Comparison of ENCODE assay signal across 9 cellular contexts in genomic region chr1:32761253-32761877, GRCh38. TPM values are rescaled to one million over a fixed set of nuclear protein-coding genes. Genes with fewer than 3 reads are reported as not detected.
A peak's percentile ranks its signal among the peaks of the same experiment; 100 is the strongest.
DNase-seq lines count a peak whose midpoint lies in the region; ATAC-seq and TF ChIP-seq lines count a peak whose summit lies in the region.
"Had no signal": no experiment of that assay in that cellular context is flagged by ENCODE, and none has a peak within 500 bp of the region (broad histone marks: within the 10 kb centered on the region; RNA-seq: fewer than 3 reads in every experiment).

No MANE protein-coding gene starts in this region.

- TF ChIP-seq POLR2A in adrenal gland (IDR thresholded peaks at IDR 0.05) = peak in 1 of 2 donors; percentile 66
- TF ChIP-seq POLR2A in uterus (IDR thresholded peaks at IDR 0.05) = no peak

- H3K9me3 Mint-ChIP-seq in nephron progenitor cell = no peaks in the 10 kb centered on the region

- 5 to 20% (median 15%) methylated on average over 7 to 10 of the region's 10 CpGs for WGBS in adrenal gland, 4 donors

- peaks cover 85% of the 10 kb centered on the region for H3K4me1 Mint-ChIP-seq in nephron progenitor cell

- H3K9me3 ChIP-seq in adrenal gland (replicated peaks in 1 of 3) (no peaks in the 10 kb centered on the region), lower lobe of right lung (no peaks in the 10 kb centered on the region), uterus (no peaks in the 10 kb centered on the region)
- H3K9me3 ChIP-seq: heart right ventricle had no signal

- H3K4me3 Mint-ChIP-seq in nephron progenitor cell = no peak overlapping the region

- H3K4me1 ChIP-seq in adrenal gland (replicated peaks in 1 of 2) (peaks cover 85 to 86% of the 10 kb centered on the region in 2 donors), lower lobe of right lung (peaks cover 66% of the 10 kb centered on the region), uterus (peaks cover 4% of the 10 kb centered on the region in 2 donors)

- H3K36me3 ChIP-seq in adrenal gland (replicated peaks in 1 of 2) = no peaks in the 10 kb centered on the region
- H3K36me3 ChIP-seq in lower lobe of right lung = peaks cover 6% of the 10 kb centered on the region
- no peaks in the 10 kb centered on the region for H3K36me3 ChIP-seq in uterus

- H3K4me3 ChIP-seq in adrenal gland (peak overlapping the region in 1 of 4 donors; percentile 33), lower lobe of right lung (no peak overlapping the region), uterus (no peak overlapping the region)
- H3K4me3 ChIP-seq: heart right ventricle had no signal

- H3K27me3 ChIP-seq in adrenal gland (no peaks in the 10 kb centered on the region), lower lobe of right lung (ENCODE audit: low read depth) (no peaks in the 10 kb centered on the region), uterus (no peaks in the 10 kb centered on the region)
- H3K27me3 ChIP-seq: heart right ventricle had no signal

- H3K27ac ChIP-seq in adrenal gland (peak overlapping the region; percentile 76 to 99 (median 93)), lower lobe of right lung (peak overlapping the region; percentile 88), uterus (peak overlapping the region; percentile 18 to 66)
- H3K27ac ChIP-seq: heart right ventricle had no signal

- ATAC-seq in lower lobe of right lung (peak; percentile 16 to 53), HG03354 (IDR thresholded peaks at IDR 0.05; ENCODE audit: poor library complexity, severe bottlenecking, unreplicated experiment) (no peak)

- TF ChIP-seq CTCF in AG09319 (IDR thresholded peaks at IDR 0.05; ENCODE audit: low read depth, low read length) (no peak), adrenal gland (IDR thresholded peaks at IDR 0.05) (no peak), lower lobe of right lung (IDR thresholded peaks at IDR 0.05) (no peak), uterus (IDR thresholded peaks at IDR 0.05) (no peak), nephron progenitor cell (IDR thresholded peaks at IDR 0.05) (no peak)

- H3K36me3 Mint-ChIP-seq in nephron progenitor cell (ENCODE audit: low read depth) = peaks cover 19% of the 10 kb centered on the region

- intact Hi-C loops in adrenal gland (cut with DNase I) = no loop called here
- intact Hi-C loops in lower lobe of right lung (cut with DNase I) = no loop called here
- intact Hi-C loops in uterus (cut with DNase I; ENCODE audit: low total_unique reads) = no loop called here

- no peaks in the 10 kb centered on the region for H3K27me3 Mint-ChIP-seq in nephron progenitor cell (ENCODE audit: low read depth, poor library complexity)

- H3K27ac Mint-ChIP-seq in nephron progenitor cell = no peak overlapping the region

- DNase-seq in AG09319 (ENCODE audit: extremely low read depth, low read depth) = peak; percentile 15
- DNase-seq in HPDE6-E6E7 (ENCODE audit: extremely low spot score) = peak; percentile 80
- DNase-seq in adrenal gland = peak; percentile 84 to 94 (median 92)
- DNase-seq in lower lobe of right lung = peak; percentile 60
- DNase-seq in uterus = peak; percentile 64 to 65
- DNase-seq in mesenteric fat pad (ENCODE audit: low spot score) = no peak
- no peak for DNase-seq in nephron progenitor cell
- DNase-seq: heart right ventricle had no signal

RNA-seq across cellular contexts. Expression of gene YARS1, which starts 55.8 kb away (rescaled TPM):
- total RNA-seq in adrenal gland = 100 to 1,000 TPM in 4 of 8 donors, 10 to 100 TPM in 4; 73.9 to 190 (median 97.0) TPM
- polyA plus RNA-seq in adrenal gland = 100 to 1,000 TPM in 1 of 3 donors, 10 to 100 TPM in 2; 55.5 to 183 (median 56.1) TPM
- total RNA-seq in lower lobe of right lung = 96.7 TPM
- 10 to 100 TPM; 15.9 to 67.7 (median 30.4) TPM for total RNA-seq in uterus
- 125 TPM for total RNA-seq in mesenteric fat pad

RNA-seq across cellular contexts. Expression of gene S100PBP, which starts 56.1 kb away (rescaled TPM):
- total RNA-seq in adrenal gland (10 to 100 TPM; 14.0 to 50.1 (median 32.9) TPM), lower lobe of right lung (37.5 TPM), uterus (100 to 1,000 TPM in 1 of 4 donors, 10 to 100 TPM in 3; 50.2 to 168 (median 76.4) TPM), mesenteric fat pad (25.0 TPM)
- polyA plus RNA-seq in adrenal gland = 10 to 100 TPM; 14.0 to 45.9 (median 22.4) TPM

RNA-seq across cellular contexts. Expression of gene SYNC, which starts 58.8 kb away (rescaled TPM):
- total RNA-seq in adrenal gland (10 to 100 TPM in 4 of 8 donors, 1 to 10 TPM in 4; 5.6 to 35.4 (median 10.4) TPM), lower lobe of right lung (14.5 TPM), uterus (10 to 100 TPM in 3 of 4 donors, 1 to 10 TPM in 1; 4.7 to 61.0 (median 18.1) TPM), mesenteric fat pad (27.1 TPM)
- polyA plus RNA-seq in adrenal gland = 10 to 100 TPM in 1 of 3 donors, 1 to 10 TPM in 2; 3.2 to 15.2 (median 5.8) TPM

Comparison
In these comparisons a context has a peak if more than half of its experiments do, and no peak if none do; other contexts are left out.
1. DNase-seq: peak in AG09319 (single experiment), HPDE6-E6E7 (single experiment), adrenal gland (7 of 7), lower lobe of right lung (single experiment) and uterus (2 of 2); none in mesenteric fat pad (single experiment) and nephron progenitor cell (single experiment).
2. H3K27ac ChIP-seq: peak in every context shown above with its lines; median percentile 93 in adrenal gland; 88 in lower lobe of right lung; 42 in uterus.